Comparison of ENCODE assay signal across 1 cellular context in genomic region chr1:159960721-159961381, GRCh38.
TF ChIP-seq lines count a peak whose summit lies in the region.

No MANE protein-coding gene starts in this region.

TF ChIP-seq in IMR-90, 13 proteins besides CTCF, POLR2A, EP300 and RAD21:
- TF ChIP-seq USF2 (IDR thresholded peaks at IDR 0.05; ENCODE audit: low read depth, low read length) (no peak), MAZ (IDR thresholded peaks at IDR 0.05; ENCODE audit: borderline replicate concordance, low read depth, low read length) (no peak), FOS (IDR thresholded peaks at IDR 0.05; ENCODE audit: low read depth, low read length) (no peak), CEBPB (IDR thresholded peaks at IDR 0.05; ENCODE audit: low read depth, low read length) (peak; percentile 38), CHD1 (IDR thresholded peaks at IDR 0.05; ENCODE audit: low read depth, low read length) (no peak)
